In the genomic region with DNA sequence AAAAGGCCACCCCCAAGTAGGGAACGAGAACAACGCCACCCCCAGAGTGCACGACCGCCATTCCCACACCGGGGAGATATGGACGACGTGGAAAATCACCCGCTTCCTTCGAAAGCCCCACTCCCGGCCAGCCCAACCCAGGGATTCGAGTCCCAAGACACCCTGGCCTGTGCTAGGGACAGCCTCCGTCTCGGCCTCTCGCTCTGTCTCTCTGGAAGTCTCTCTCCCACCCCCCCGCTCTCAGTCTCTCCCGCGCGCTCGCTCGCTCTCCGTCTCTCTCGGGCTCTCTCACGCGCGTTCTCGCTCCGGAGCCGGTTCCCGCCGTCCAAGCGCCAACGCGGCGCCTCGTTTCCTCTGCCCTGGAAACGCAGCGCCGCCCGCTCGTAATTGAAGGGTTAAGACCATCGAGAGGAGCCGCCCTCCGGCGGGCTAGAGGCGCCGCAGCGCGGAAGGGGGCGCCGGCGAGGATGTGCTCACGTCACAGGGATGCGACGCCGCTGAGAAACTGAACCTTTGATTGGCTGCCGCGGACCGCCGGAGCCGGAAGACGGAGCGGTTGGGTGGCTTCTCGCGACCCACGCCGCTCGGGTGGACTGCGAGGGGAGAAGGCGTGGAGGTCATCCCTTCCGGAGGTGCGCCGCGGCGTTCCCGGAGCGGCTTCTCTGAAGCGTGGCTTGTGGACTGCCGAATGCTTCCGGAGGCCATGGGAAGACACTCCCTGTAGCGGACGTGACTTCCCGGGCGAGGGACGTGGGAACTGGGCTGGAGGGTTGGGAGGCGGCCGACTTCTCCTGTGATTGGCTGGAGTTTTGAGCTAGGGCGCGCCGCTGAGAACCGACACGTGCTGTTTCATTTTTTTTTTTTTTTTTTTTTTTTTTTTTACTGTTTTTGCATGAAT, we compare ENCODE assay signal across 8 cellular contexts. TPM values are rescaled to one million over a fixed set of nuclear protein-coding genes. Genes with fewer than 3 reads are reported as not detected.
DNase-seq lines count a peak whose midpoint lies in the region; ATAC-seq and TF ChIP-seq lines count a peak whose summit lies in the region.
"Not testable (repeated sequence)": the region's sequence is repeated elsewhere in the genome, so short reads cannot be mapped to it uniquely, and the experiment has no call there.

A gene with protein sequence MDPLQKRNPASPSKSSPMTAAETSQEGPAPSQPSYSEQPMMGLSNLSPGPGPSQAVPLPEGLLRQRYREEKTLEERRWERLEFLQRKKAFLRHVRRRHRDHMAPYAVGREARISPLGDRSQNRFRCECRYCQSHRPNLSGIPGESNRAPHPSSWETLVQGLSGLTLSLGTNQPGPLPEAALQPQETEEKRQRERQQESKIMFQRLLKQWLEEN (minus strand): TSS at position 406 of the 898 bp plus-strand sequence. CDS start 9,930 bp downstream, outside the sequence.

- not testable (repeated sequence) for TF ChIP-seq RAD21 in HCT116 (IDR thresholded peaks at IDR 0.05; ENCODE audit: low read depth)

- not testable (repeated sequence) for TF ChIP-seq CTCF in HCT116 (IDR thresholded peaks at IDR 0.05 in 2 of 3, conservative IDR thresholded peaks at IDR 0.05 in 1 of 3; ENCODE audit: borderline replicate concordance in 1 of 3, insufficient read depth in 1 of 3, low read depth in 2 of 3, low read length in 2 of 3); gastrocnemius medialis (IDR thresholded peaks at IDR 0.05 in 4 of 5, conservative IDR thresholded peaks at IDR 0.05 in 1 of 5)

- not testable (repeated sequence) for H3K4me2 ChIP-seq in HCT116 (ENCODE audit: low read length)

- H3K4me3 ChIP-seq in CD4-positive, CD25-positive, alpha-beta regulatory T cell (ENCODE audit: low read depth, low read length); HCT116 (replicated peaks in 1 of 2; ENCODE audit: low read depth in 1 of 2, low read length in 2 of 2); gastrocnemius medialis: not testable (repeated sequence)

- CTCF ChIA-PET in HCT116 (lab: Charles Lee): not testable (repeated sequence)

- H3K27me3 ChIP-seq in CD4-positive, CD25-positive, alpha-beta regulatory T cell (ENCODE audit: control insufficient read depth, insufficient read depth, low read length); HCT116 (ENCODE audit: insufficient read depth, low read length); gastrocnemius medialis: not testable (repeated sequence)

- not testable (repeated sequence) for TF ChIP-seq POLR2A in HCT116 (IDR thresholded peaks at IDR 0.05; ENCODE audit: borderline replicate concordance, extremely low read depth, insufficient read depth, insufficient read length); gastrocnemius medialis (IDR thresholded peaks at IDR 0.05)

- H3K27ac ChIP-seq in CD4-positive, CD25-positive, alpha-beta regulatory T cell (ENCODE audit: insufficient read depth, low read length, poor library complexity, severe bottlenecking); HCT116 (ENCODE audit: low read depth, low read length); gastrocnemius medialis: not testable (repeated sequence)

- in situ Hi-C loops in gastrocnemius medialis (cut with MboI; ENCODE audit: low sequenced_read_pairs in 4 of 4): not testable (repeated sequence)

- not testable (repeated sequence) for H3K27ac Mint-ChIP-seq in CD4-positive, CD25-positive, alpha-beta regulatory T cell; T-helper 17 cell; central memory CD8-positive, alpha-beta T cell (ENCODE audit: low read depth)

- not testable (repeated sequence) for BruUV-seq in HCT116 (replicated peaks; lab: Mats Ljungman, UMichigan)

- H3K4me3 Mint-ChIP-seq in CD4-positive, CD25-positive, alpha-beta regulatory T cell; T-helper 17 cell; central memory CD8-positive, alpha-beta T cell: not testable (repeated sequence)

- H3K36me3 ChIP-seq in CD4-positive, CD25-positive, alpha-beta regulatory T cell (ENCODE audit: control insufficient read depth, insufficient read depth, low read length); HCT116 (ENCODE audit: control insufficient read depth in 1 of 2, insufficient read depth in 2 of 2, low read length in 2 of 2); gastrocnemius medialis: not testable (repeated sequence)

- not testable (repeated sequence) for H3K79me2 ChIP-seq in HCT116 (ENCODE audit: insufficient read depth, low read length)

- ATAC-seq in CD4-positive, CD25-positive, alpha-beta regulatory T cell (ENCODE audit: low read depth in 2 of 2): peak; percentile 88
- ATAC-seq in GM19043 (IDR thresholded peaks at IDR 0.05; ENCODE audit: low read depth, unreplicated experiment) (peak; percentile 80), HCT116 (peak; percentile 86), HG03175 (IDR thresholded peaks at IDR 0.05; ENCODE audit: unreplicated experiment) (peak; percentile 88), T-helper 17 cell (peak; percentile 90), left lobe of liver (peak; percentile 92), gastrocnemius medialis (peak; percentile 89 to 92)
- peak; percentile 85 for ATAC-seq in central memory CD8-positive, alpha-beta T cell (replicated peaks; ENCODE audit: extremely low read depth, poor library complexity, severe bottlenecking)

- not testable (repeated sequence) for H3K27me3 Mint-ChIP-seq in CD4-positive, CD25-positive, alpha-beta regulatory T cell; T-helper 17 cell; central memory CD8-positive, alpha-beta T cell

- not testable (repeated sequence) for H3K9me2 ChIP-seq in HCT116 (ENCODE audit: insufficient read depth)

- not testable (repeated sequence) for H3K9me3 ChIP-seq in CD4-positive, CD25-positive, alpha-beta regulatory T cell (ENCODE audit: control insufficient read depth in 2 of 2, low read length in 2 of 2); HCT116 (ENCODE audit: control insufficient read depth in 1 of 2, insufficient read depth in 1 of 2, low read depth in 1 of 2, low read length in 2 of 2); T-helper 17 cell (ENCODE audit: control insufficient read depth, low read length, poor library complexity, severe bottlenecking); gastrocnemius medialis

- H3K9me3 Mint-ChIP-seq in CD4-positive, CD25-positive, alpha-beta regulatory T cell; central memory CD8-positive, alpha-beta T cell: not testable (repeated sequence)

- RAD21 ChIA-PET in HCT116 (lab: Charles Lee; ENCODE audit: low non-redundant PET in 1 of 2, low total read pairs in 2 of 2, uncharacterized antibody in 2 of 2, unreplicated experiment in 2 of 2): not testable (repeated sequence)

- H3K36me3 Mint-ChIP-seq in CD4-positive, CD25-positive, alpha-beta regulatory T cell; T-helper 17 cell (ENCODE audit: low read depth); central memory CD8-positive, alpha-beta T cell (ENCODE audit: insufficient read depth): not testable (repeated sequence)

- not testable (repeated sequence) for DNase-seq in CD4-positive, CD25-positive, alpha-beta regulatory T cell; HCT116 (ENCODE audit: low read depth, low spot score); T-helper 17 cell; central memory CD8-positive, alpha-beta T cell (ENCODE audit: low spot score in 2 of 2); left lobe of liver (ENCODE audit: low spot score); gastrocnemius medialis

- H2AFZ ChIP-seq in HCT116 (ENCODE audit: low read depth, low read length, poor library complexity, severe bottlenecking): not testable (repeated sequence)

- not testable (repeated sequence) for H3K4me1 Mint-ChIP-seq in CD4-positive, CD25-positive, alpha-beta regulatory T cell; T-helper 17 cell; central memory CD8-positive, alpha-beta T cell

- not testable (repeated sequence) for H3K4me1 ChIP-seq in CD4-positive, CD25-positive, alpha-beta regulatory T cell (ENCODE audit: control insufficient read depth, insufficient read depth, low read length, poor library complexity, severe bottlenecking); HCT116 (ENCODE audit: control insufficient read depth in 1 of 2, insufficient read depth in 2 of 2, low read length in 2 of 2); gastrocnemius medialis

- not testable (repeated sequence) for H4K20me1 ChIP-seq in HCT116 (ENCODE audit: insufficient read depth)

- POLR2A ChIA-PET in HCT116 (lab: Charles Lee): not testable (repeated sequence)

- intact Hi-C loops in HCT116 (cut with micrococcal nuclease); gastrocnemius medialis (cut with DNase I; ENCODE audit: low total_unique reads): not testable (repeated sequence)

- H3K9ac ChIP-seq in HCT116 (ENCODE audit: low read length): not testable (repeated sequence)

RNA-seq across cellular contexts. Expression of the gene that starts here (rescaled TPM):
- 20.0 TPM for total RNA-seq in CD4-positive, CD25-positive, alpha-beta regulatory T cell
- 1 to 10 TPM; 3.3 to 7.0 (median 3.6) TPM for polyA plus RNA-seq in CD4-positive, CD25-positive, alpha-beta regulatory T cell
- total RNA-seq in HCT116 (2021; ENCODE audit: unreplicated experiment) (16.2 TPM), T-helper 17 cell (10 to 100 TPM; 10.0 to 13.7 TPM), left lobe of liver (8.7 TPM), gastrocnemius medialis (10 to 100 TPM in 1 of 4 donors, 1 to 10 TPM in 3; 1.7 to 14.0 (median 4.9) TPM)
- polyA plus RNA-seq in HCT116 (2012): 12.9 and 22.2 TPM in 2 replicates
